ENCODE assay signal across 1 cellular context in genomic region chr11:65135633-65136145, GRCh38.
TF ChIP-seq lines count a peak whose summit lies in the region.

No MANE protein-coding gene starts in this region.

TF ChIP-seq in K562, 482 proteins besides CTCF, POLR2A, EP300 and RAD21:
- no peak for TF ChIP-seq CHCHD3 (CRISPR knock-in tag; IDR thresholded peaks at IDR 0.05)
- TF ChIP-seq GTF2B (IDR thresholded peaks at IDR 0.05; ENCODE audit: extremely low read depth, insufficient read length) = no peak
- TF ChIP-seq USF1 (CRISPR knock-in tag; IDR thresholded peaks at IDR 0.05) = 0 out of 2 replicates have a peak, but pooled peaks have one; percentile 3
- no peak for TF ChIP-seq CHD1 (IDR thresholded peaks at IDR 0.05; ENCODE audit: low read length)
- TF ChIP-seq USF2 (CRISPR knock-in tag; IDR thresholded peaks at IDR 0.05) = no peak
- TF ChIP-seq E2F3 (CRISPR knock-in tag; IDR thresholded peaks at IDR 0.05) = no peak
- 0 out of 2 replicates have a peak, but pooled peaks have one; percentile 13 for TF ChIP-seq E2F4 (CRISPR knock-in tag; IDR thresholded peaks at IDR 0.05; ENCODE audit: low read depth)
- no peak for TF ChIP-seq ILK (tag; IDR thresholded peaks at IDR 0.05; ENCODE audit: borderline replicate concordance, low read depth)
- TF ChIP-seq CSDE1 (IDR thresholded peaks at IDR 0.05) = no peak
- no peak for TF ChIP-seq HMGXB4 (CRISPR knock-in tag; IDR thresholded peaks at IDR 0.05)
- no peak for TF ChIP-seq NFE2 (IDR thresholded peaks at IDR 0.05; ENCODE audit: low read depth)
